Comparison of ENCODE assay signal across 1 cellular context in genomic region chr2:40213616-40214015, GRCh38.
TF ChIP-seq lines count a peak whose summit lies in the region.

No MANE protein-coding gene starts in this region.

TF ChIP-seq in SK-N-SH, 30 proteins besides CTCF, POLR2A, EP300 and RAD21 (continued from another document):
- TF ChIP-seq POLR2AphosphoS5 (IDR thresholded peaks at IDR 0.05; ENCODE audit: low read depth, low read length) (no peak), FOSL2 (IDR thresholded peaks at IDR 0.05; ENCODE audit: borderline replicate concordance, low read depth) (no peak), NRF1 (IDR thresholded peaks at IDR 0.05; ENCODE audit: low read depth, low read length) (no peak), YY1 (IDR thresholded peaks at IDR 0.05; ENCODE audit: low read depth) (no peak), ELF1 (IDR thresholded peaks at IDR 0.05) (no peak)
TF ChIP-seq in SK-N-SH: peak in this region for 0.
